In genomic region chr21:43716376-43717165, GRCh38 we compare ENCODE assay signal across 10 cellular contexts. TPM values are rescaled to one million over a fixed set of nuclear protein-coding genes. Genes with fewer than 3 reads are reported as not detected.
A peak's percentile ranks its signal among the peaks of the same experiment; 100 is the strongest.
DNase-seq lines count a peak whose midpoint lies in the region; ATAC-seq, FAIRE-seq and TF ChIP-seq lines count a peak whose summit lies in the region.
"Had no signal": no experiment of that assay in that cellular context is flagged by ENCODE, and none has a peak within 500 bp of the region (broad histone marks: within the 10 kb centered on the region; RNA-seq: fewer than 3 reads in every experiment).

No MANE protein-coding gene starts in this region.

- peak overlapping the region; percentile 65 for H3K4me3 Mint-ChIP-seq in stimulated activated memory B cell treated with anti-CD40 and anti-IgM and Interleukin-4, amounts not matched to agents 10 μg/mL and 1 μg/mL and 100 μg/mL, for 72 hours

- intact Hi-C loops in prostate gland (cut with DNase I) = no loop called here

- DNase-seq in RPMI8226 (peak; percentile 88), H54 (ENCODE audit: insufficient read length, low spot score) (no peak), NCI-H2081 (lab: John Stamatoyannopoulos, UW) (no peak), prostate gland (ENCODE audit: low spot score) (no peak)
- DNase-seq: heart right ventricle had no signal

- WGBS in prostate gland = 85% methylated on average over 12 of the region's 12 CpGs

- H3K27me3 ChIP-seq in prostate gland (replicated peaks; ENCODE audit: insufficient read depth) = no peaks in the 10 kb centered on the region
- H3K27me3 ChIP-seq: heart right ventricle had no signal

- peak overlapping the region; percentile 88 for H3K27ac Mint-ChIP-seq in stimulated activated memory B cell treated with anti-CD40 and anti-IgM and Interleukin-4, amounts not matched to agents 10 μg/mL and 1 μg/mL and 100 μg/mL, for 72 hours

- H3K9me3 ChIP-seq in prostate gland = no peaks in the 10 kb centered on the region
- H3K9me3 ChIP-seq: heart right ventricle, neutrophil had no signal

- H3K9me3 Mint-ChIP-seq in stimulated activated memory B cell treated with anti-CD40 and anti-IgM and Interleukin-4, amounts not matched to agents 10 μg/mL and 1 μg/mL and 100 μg/mL, for 72 hours = no peaks in the 10 kb centered on the region

- H3K4me1 Mint-ChIP-seq in stimulated activated memory B cell treated with anti-CD40 and anti-IgM and Interleukin-4, amounts not matched to agents 10 μg/mL and 1 μg/mL and 100 μg/mL, for 72 hours = peaks cover 52% of the 10 kb centered on the region

- FAIRE-seq in H54 (lab: Jason Lieb, UNC) = no peak

- H3K36me3 ChIP-seq in prostate gland = no peaks in the 10 kb centered on the region
- H3K36me3 ChIP-seq: cardiac muscle cell, heart right ventricle, neutrophil had no signal

- H3K27me3 Mint-ChIP-seq in stimulated activated memory B cell treated with anti-CD40 and anti-IgM and Interleukin-4, amounts not matched to agents 10 μg/mL and 1 μg/mL and 100 μg/mL, for 72 hours = peaks cover 24% of the 10 kb centered on the region

- H3K36me3 Mint-ChIP-seq in stimulated activated memory B cell treated with anti-CD40 and anti-IgM and Interleukin-4, amounts not matched to agents 10 μg/mL and 1 μg/mL and 100 μg/mL, for 72 hours = peaks cover 5% of the 10 kb centered on the region

- TF ChIP-seq POLR2A in H54 (IDR thresholded peaks at IDR 0.05; ENCODE audit: low read depth, low read length) = no peak
- no peak for TF ChIP-seq POLR2A in prostate gland (IDR thresholded peaks at IDR 0.05)

- no peak overlapping the region for H3K4me3 ChIP-seq in prostate gland
- H3K4me3 ChIP-seq: cardiac muscle cell, heart right ventricle had no signal

- peaks cover 14% of the 10 kb centered on the region for H3K4me1 ChIP-seq in prostate gland (replicated peaks)

- no peak for TF ChIP-seq CTCF in prostate gland (IDR thresholded peaks at IDR 0.05)

- ATAC-seq in GM18519 (IDR thresholded peaks at IDR 0.05; ENCODE audit: low FRiP score, unreplicated experiment) = peak; percentile 27
- peak; percentile 39 for ATAC-seq in HG02798 (IDR thresholded peaks at IDR 0.05; ENCODE audit: poor library complexity, unreplicated experiment)
- ATAC-seq in stimulated activated memory B cell treated with anti-CD40 and anti-IgM and Interleukin-4, amounts not matched to agents 10 μg/mL and 1 μg/mL and 100 μg/mL, for 72 hours = peak; percentile 70
- ATAC-seq: heart right ventricle had no signal

- no peak overlapping the region for H3K27ac ChIP-seq in prostate gland
- H3K27ac ChIP-seq: cardiac muscle cell, heart right ventricle, neutrophil had no signal

RNA-seq across cellular contexts. Expression of gene PDXK, which starts 2.4 kb away (rescaled TPM):
- 100 to 1,000 TPM in 1 of 2 donors, 10 to 100 TPM in 1; 61.4 to 161 TPM for total RNA-seq in prostate gland

RNA-seq across cellular contexts. Expression of gene RRP1B, which starts 57.2 kb away (rescaled TPM):
- 10 to 100 TPM; 22.7 to 38.3 TPM for total RNA-seq in prostate gland

RNA-seq across cellular contexts. Expression of gene HSF2BP, which starts 57.3 kb away (rescaled TPM):
- total RNA-seq in prostate gland = 1 to 10 TPM; 3.2 to 7.0 TPM

RNA-seq across cellular contexts. Expression of gene CSTB, which starts 59.5 kb away (rescaled TPM):
- 10 to 100 TPM; 13.3 to 34.7 TPM for total RNA-seq in prostate gland
